In genomic region chr1:101781437-101781836, GRCh38 we compare ENCODE assay signal across 9 cellular contexts.
DNase-seq lines count a peak whose midpoint lies in the region; ATAC-seq, FAIRE-seq and TF ChIP-seq lines count a peak whose summit lies in the region.
"Had no signal": no experiment of that assay in that cellular context is flagged by ENCODE, and none has a peak within 500 bp of the region (broad histone marks: within the 10 kb centered on the region; RNA-seq: fewer than 3 reads in every experiment).

No MANE protein-coding gene starts in this region.

- peak; percentile 3 for DNase-seq in SK-N-SH
- peak; percentile 92 for DNase-seq in NCI-H69 (lab: John Stamatoyannopoulos, UW)
- DNase-seq in cardiac fibroblast (ENCODE audit: low read depth in 2 of 2) = peak; percentile 1 to 13
- no peak for DNase-seq in upper lobe of right lung
- DNase-seq in nucleus accumbens (lab: John Stamatoyannopoulos, UW) = no peak
- no peak for DNase-seq in frontal cortex (ENCODE audit: low spot score in 2 of 2)
- DNase-seq in Peyer's patch = no peak

- H3K4me3 ChIP-seq in SK-N-SH (ENCODE audit: low read depth in 2 of 2, low read length in 1 of 2) = no peak overlapping the region
- H3K4me3 ChIP-seq in cardiac fibroblast (replicated peaks in 1 of 2; ENCODE audit: low read depth in 2 of 2, low read length in 2 of 2) = no peak overlapping the region
- H3K4me3 ChIP-seq in upper lobe of right lung = no peak overlapping the region
- H3K4me3 ChIP-seq in Peyer's patch = no peak overlapping the region

- H3K27ac ChIP-seq in SK-N-SH (ENCODE audit: low read depth in 2 of 2, low read length in 1 of 2) (peak overlapping the region in 1 of 2 experiments; percentile 39; a peak in 2 of 4 replicates), upper lobe of right lung (no peak overlapping the region), Peyer's patch (no peak overlapping the region)

- no peak for FAIRE-seq in frontal cortex (lab: Jason Lieb, UNC)
- FAIRE-seq: keratinocyte had no signal

- H3K4me1 ChIP-seq in SK-N-SH (ENCODE audit: control insufficient read depth in 1 of 2, insufficient read depth in 2 of 2, low read depth in 1 of 2, low read length in 1 of 2) = peaks cover 0 to 5% of the 10 kb centered on the region in 2 experiments; a peak in 2 of 4 replicates
- H3K4me1 ChIP-seq in upper lobe of right lung = no peaks in the 10 kb centered on the region
- H3K4me1 ChIP-seq in Peyer's patch = no peaks in the 10 kb centered on the region

- ATAC-seq in SK-N-SH treated with all-trans-retinoic acid at 6 μM for 48 hours = no peak
- peak; percentile 53 for ATAC-seq in upper lobe of right lung

- no peaks in the 10 kb centered on the region for H4K20me1 ChIP-seq in SK-N-SH (ENCODE audit: insufficient read depth)

- CTCF ChIA-PET in SK-N-SH (lab: Yijun Ruan, JAX) = interaction anchor here (0.5 to 1.9 kb wide), 2 partner anchors 13 to 402 kb away, joined by 3 to 7 read pairs; no protein-coding TSS in a partner anchor

- no peaks in the 10 kb centered on the region for H3F3A ChIP-seq in SK-N-SH (replicated peaks; ENCODE audit: insufficient read depth)

- no peak for TF ChIP-seq POLR2A in Peyer's patch (IDR thresholded peaks at IDR 0.05)

- TF ChIP-seq EP300 in SK-N-SH (IDR thresholded peaks at IDR 0.05; ENCODE audit: borderline replicate concordance in 1 of 2, low read depth in 1 of 2, low read length in 1 of 2) = no peak

- intact Hi-C loops in upper lobe of right lung (cut with DNase I) = no loop called here

- TF ChIP-seq CTCF in SK-N-SH (IDR thresholded peaks at IDR 0.05) (no peak), cardiac fibroblast (IDR thresholded peaks at IDR 0.05; ENCODE audit: low read depth, low read length) (no peak), upper lobe of right lung (IDR thresholded peaks at IDR 0.05) (no peak), Peyer's patch (IDR thresholded peaks at IDR 0.05) (no peak)

- 35% methylated on average over 3 of the region's 3 CpGs for WGBS in SK-N-SH (ENCODE audit: low lambda C conversion rate)

- no peaks in the 10 kb centered on the region for H3K27me3 ChIP-seq in SK-N-SH (ENCODE audit: insufficient read depth)
- no peaks in the 10 kb centered on the region for H3K27me3 ChIP-seq in upper lobe of right lung
- H3K27me3 ChIP-seq in Peyer's patch = no peaks in the 10 kb centered on the region

- no peak overlapping the region for H3K9ac ChIP-seq in SK-N-SH

- H2AFZ ChIP-seq in SK-N-SH (ENCODE audit: low read depth) = no peak overlapping the region

- POLR2A ChIA-PET in SK-N-SH (lab: Yijun Ruan, JAX) = no interaction called here

- no peak for TF ChIP-seq RAD21 in SK-N-SH (IDR thresholded peaks at IDR 0.05; ENCODE audit: low read length)

- H3K36me3 ChIP-seq in SK-N-SH (replicated peaks in 1 of 2; ENCODE audit: control insufficient read depth in 1 of 2, insufficient read depth in 2 of 2, low read length in 1 of 2) = no peaks in the 10 kb centered on the region
- no peaks in the 10 kb centered on the region for H3K36me3 ChIP-seq in upper lobe of right lung
- no peaks in the 10 kb centered on the region for H3K36me3 ChIP-seq in Peyer's patch

- H3K4me2 ChIP-seq in SK-N-SH = no peak overlapping the region

- H3K9me3 ChIP-seq in SK-N-SH (no peaks in the 10 kb centered on the region), upper lobe of right lung (no peaks in the 10 kb centered on the region), Peyer's patch (no peaks in the 10 kb centered on the region)

- H3K79me2 ChIP-seq in SK-N-SH (ENCODE audit: insufficient read depth) = no peaks in the 10 kb centered on the region

- no peaks in the 10 kb centered on the region for H3K9me2 ChIP-seq in SK-N-SH

TF ChIP-seq in SK-N-SH, 30 proteins besides CTCF, POLR2A, EP300 and RAD21:
- no peak for TF ChIP-seq FOSL2 (IDR thresholded peaks at IDR 0.05; ENCODE audit: borderline replicate concordance, low read depth)
- TF ChIP-seq JUND (IDR thresholded peaks at IDR 0.05) = no peak
- no peak for TF ChIP-seq YY1 (IDR thresholded peaks at IDR 0.05; ENCODE audit: low read depth)
TF ChIP-seq in SK-N-SH: peak in this region for 0.

TF ChIP-seq in SK-N-SH treated with all-trans-retinoic acid at 6 μM for 48 hours, 23 proteins besides CTCF, POLR2A, EP300 and RAD21:
- TF ChIP-seq ARNTL (CRISPR knock-in tag; IDR thresholded peaks at IDR 0.05; ENCODE audit: borderline replicate concordance, low read depth) (no peak), BACH2 (CRISPR knock-in tag; IDR thresholded peaks at IDR 0.05; ENCODE audit: borderline replicate concordance) (no peak), SNAI2 (CRISPR knock-in tag; IDR thresholded peaks at IDR 0.05) (no peak), CSRNP3 (CRISPR knock-in tag; IDR thresholded peaks at IDR 0.05) (no peak), PPARA (CRISPR knock-in tag; IDR thresholded peaks at IDR 0.05; ENCODE audit: borderline replicate concordance) (no peak), PATZ1 (CRISPR knock-in tag; IDR thresholded peaks at IDR 0.05; ENCODE audit: borderline replicate concordance) (no peak), ISL1 (CRISPR knock-in tag; IDR thresholded peaks at IDR 0.05) (no peak)
TF ChIP-seq in SK-N-SH treated with all-trans-retinoic acid at 6 μM for 48 hours: peak in this region for 0.

Comparison
In these comparisons a context has a peak if more than half of its experiments do, and no peak if none do; other contexts are left out.
1. DNase-seq: peak in SK-N-SH (single experiment), NCI-H69 (single experiment) and cardiac fibroblast (2 of 2); none in upper lobe of right lung (single experiment), nucleus accumbens (0 of 56), frontal cortex (0 of 2) and Peyer's patch (0 of 3).